1 cellular context compared by ENCODE assay signal in genomic region chr16:48353565-48354163, GRCh38.
TF ChIP-seq lines count a peak whose summit lies in the region.

No MANE protein-coding gene starts in this region.

TF ChIP-seq in GM12878, 131 proteins besides CTCF, POLR2A, EP300 and RAD21 (continued from another document):
- TF ChIP-seq E2F4 (IDR thresholded peaks at IDR 0.05; ENCODE audit: low read depth, low read length), result no peak
- TF ChIP-seq NBN (IDR thresholded peaks at IDR 0.05), result 0 out of 2 replicates have a peak, but pooled peaks have one; percentile 24
- TF ChIP-seq, protein P1, sequence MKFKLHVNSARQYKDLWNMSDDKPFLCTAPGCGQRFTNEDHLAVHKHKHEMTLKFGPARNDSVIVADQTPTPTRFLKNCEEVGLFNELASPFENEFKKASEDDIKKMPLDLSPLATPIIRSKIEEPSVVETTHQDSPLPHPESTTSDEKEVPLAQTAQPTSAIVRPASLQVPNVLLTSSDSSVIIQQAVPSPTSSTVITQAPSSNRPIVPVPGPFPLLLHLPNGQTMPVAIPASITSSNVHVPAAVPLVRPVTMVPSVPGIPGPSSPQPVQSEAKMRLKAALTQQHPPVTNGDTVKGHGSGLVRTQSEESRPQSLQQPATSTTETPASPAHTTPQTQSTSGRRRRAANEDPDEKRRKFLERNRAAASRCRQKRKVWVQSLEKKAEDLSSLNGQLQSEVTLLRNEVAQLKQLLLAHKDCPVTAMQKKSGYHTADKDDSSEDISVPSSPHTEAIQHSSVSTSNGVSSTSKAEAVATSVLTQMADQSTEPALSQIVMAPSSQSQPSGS (IDR thresholded peaks at IDR 0.05; ENCODE audit: low read length), result peak; percentile 24; the same call in 1 of the 2 replicates
- 0 out of 2 replicates have a peak, but pooled peaks have one; percentile 14 for TF ChIP-seq NRF1 (conservative IDR thresholded peaks at IDR 0.05; ENCODE audit: low read depth, low read length)
- no peak for TF ChIP-seq GABPA (IDR thresholded peaks at IDR 0.05; ENCODE audit: low read depth)
- no peak for TF ChIP-seq CEBPB (IDR thresholded peaks at IDR 0.05; ENCODE audit: borderline replicate concordance in 1 of 2, low read depth in 2 of 2, low read length in 2 of 2)
- TF ChIP-seq RB1 (IDR thresholded peaks at IDR 0.05; ENCODE audit: borderline replicate concordance), result no peak
- TF ChIP-seq ZNF592 (IDR thresholded peaks at IDR 0.05), result no peak
- no peak for TF ChIP-seq DPF2 (IDR thresholded peaks at IDR 0.05)
- TF ChIP-seq BHLHE40 (IDR thresholded peaks at IDR 0.05; ENCODE audit: borderline replicate concordance in 1 of 2, low read depth in 2 of 2, low read length in 1 of 2), result no peak
- TF ChIP-seq ZBTB40 (IDR thresholded peaks at IDR 0.05; ENCODE audit: borderline replicate concordance), result no peak
- no peak for TF ChIP-seq MTA3 (IDR thresholded peaks at IDR 0.05; ENCODE audit: borderline replicate concordance, low read length)
- peak; percentile 71; the same call in 1 of the 3 replicates for TF ChIP-seq POU2F2 (IDR thresholded peaks at IDR 0.05; ENCODE audit: borderline replicate concordance, low read depth, low read length)
- peak in 1 of 2 experiments; percentile 70; a peak in 1 of 4 replicates for TF ChIP-seq SRF (IDR thresholded peaks at IDR 0.05; ENCODE audit: low read depth in 2 of 2, low read length in 2 of 2)
- no peak for TF ChIP-seq BCLAF1 (IDR thresholded peaks at IDR 0.05)
- peak; percentile 32 for TF ChIP-seq SKIL (IDR thresholded peaks at IDR 0.05; ENCODE audit: low read depth, poor library complexity, severe bottlenecking)
- TF ChIP-seq YY1 (IDR thresholded peaks at IDR 0.05; ENCODE audit: low read depth, low read length), result 0 out of 2 replicates have a peak, but pooled peaks have one; percentile 48
- TF ChIP-seq SP1 (IDR thresholded peaks at IDR 0.05; ENCODE audit: low read depth, low read length), result no peak
- no peak for TF ChIP-seq IKZF1 (conservative IDR thresholded peaks at IDR 0.05)
- TF ChIP-seq EGR1 (IDR thresholded peaks at IDR 0.05; ENCODE audit: borderline replicate concordance in 1 of 2, low read depth in 2 of 2, low read length in 2 of 2), result no peak
- TF ChIP-seq ZNF207 (IDR thresholded peaks at IDR 0.05; ENCODE audit: borderline replicate concordance), result no peak
- TF ChIP-seq ZBTB11 (CRISPR knock-in tag; IDR thresholded peaks at IDR 0.05), result no peak
- no peak for TF ChIP-seq BCL3 (IDR thresholded peaks at IDR 0.05; ENCODE audit: borderline replicate concordance, insufficient read depth, low read depth, low read length, poor library complexity, severe bottlenecking)
- TF ChIP-seq SMARCA5 (IDR thresholded peaks at IDR 0.05), result peak; percentile 59; the same call in 1 of the 2 replicates
- TF ChIP-seq CREB1 (IDR thresholded peaks at IDR 0.05; ENCODE audit: low read depth), result 0 out of 2 replicates have a peak, but pooled peaks have one; percentile 21
TF ChIP-seq in GM12878: peak in this region for 13.
